In genomic region chr11:7690648-7691047, GRCh38 we compare ENCODE assay signal across 12 cellular contexts.
A peak's percentile ranks its signal among the peaks of the same experiment; 100 is the strongest.
DNase-seq lines count a peak whose midpoint lies in the region; ATAC-seq and TF ChIP-seq lines count a peak whose summit lies in the region.
"Had no signal": no experiment of that assay in that cellular context is flagged by ENCODE, and none has a peak within 500 bp of the region (broad histone marks: within the 10 kb centered on the region; RNA-seq: fewer than 3 reads in every experiment).

No MANE protein-coding gene starts in this region.

- no peak overlapping the region for H3K27ac ChIP-seq in RWPE2 (ENCODE audit: poor library complexity, severe bottlenecking)
- H3K27ac ChIP-seq: tibial artery, WERI-Rb-1 had no signal

- H3K36me3 ChIP-seq in RWPE2 (ENCODE audit: low read depth), result no peaks in the 10 kb centered on the region
- H3K36me3 ChIP-seq: tibial artery, WERI-Rb-1 had no signal

- H3K4me3 ChIP-seq in HFF-Myc (replicated peaks; ENCODE audit: low read depth, low read length) (no peak overlapping the region), RWPE2 (ENCODE audit: severe bottlenecking) (no peak overlapping the region)
- H3K4me3 ChIP-seq: tibial artery had no signal

- no peaks in the 10 kb centered on the region for H3K9me3 ChIP-seq in RWPE2 (ENCODE audit: severe bottlenecking)
- H3K9me3 ChIP-seq: tibial artery had no signal

- peak; percentile 61; the same call in 1 of the 3 replicates for ATAC-seq in RWPE2 (ENCODE audit: low read depth)
- ATAC-seq in GM19328 (IDR thresholded peaks at IDR 0.05; ENCODE audit: unreplicated experiment), result no peak
- no peak for ATAC-seq in GM19463 (IDR thresholded peaks at IDR 0.05; ENCODE audit: unreplicated experiment)

- H3K27me3 ChIP-seq in RWPE2 (ENCODE audit: insufficient read depth, poor library complexity, severe bottlenecking), result peaks cover 6% of the 10 kb centered on the region
- H3K27me3 ChIP-seq: tibial artery had no signal

- TF ChIP-seq CTCF in HFF-Myc (IDR thresholded peaks at IDR 0.05; ENCODE audit: low read depth, low read length, missing control alignments), result peak; percentile 25
- peak; percentile 22 for TF ChIP-seq CTCF in RWPE2 (IDR thresholded peaks at IDR 0.05; ENCODE audit: poor library complexity, severe bottlenecking)

- H3K4me1 ChIP-seq in RWPE2 (ENCODE audit: insufficient read depth, poor library complexity, severe bottlenecking), result no peaks in the 10 kb centered on the region
- H3K4me1 ChIP-seq: tibial artery had no signal

- DNase-seq in COLO829 (ENCODE audit: low spot score), result peak; percentile 31
- DNase-seq in HFF-Myc (ENCODE audit: extremely low read depth, low read depth), result peak; percentile 56
- DNase-seq in RWPE2 (ENCODE audit: low spot score), result no peak
- DNase-seq in kidney tubule cell (ENCODE audit: low spot score), result peak; percentile 47
- DNase-seq in NCI-H1105 treated with DMSO at 0.1 percent for 48 hours (lab: John Stamatoyannopoulos, UW), result no peak
- DNase-seq in NCI-H1417 treated with DMSO at 0.1 percent for 48 hours (lab: John Stamatoyannopoulos, UW), result no peak
- DNase-seq: glutamatergic neuron, GOT3, tibial artery, WERI-Rb-1 had no signal

Comparison
In these comparisons a context has a peak if more than half of its experiments do, and no peak if none do; other contexts are left out.
1. DNase-seq: peak in COLO829 (single experiment), HFF-Myc (single experiment) and kidney tubule cell (single experiment); none in RWPE2 (single experiment), NCI-H1105 treated with DMSO at 0.1 percent for 48 hours (single experiment) and NCI-H1417 treated with DMSO at 0.1 percent for 48 hours (single experiment).